ENCODE assay signal across 9 cellular contexts in the genomic region with DNA sequence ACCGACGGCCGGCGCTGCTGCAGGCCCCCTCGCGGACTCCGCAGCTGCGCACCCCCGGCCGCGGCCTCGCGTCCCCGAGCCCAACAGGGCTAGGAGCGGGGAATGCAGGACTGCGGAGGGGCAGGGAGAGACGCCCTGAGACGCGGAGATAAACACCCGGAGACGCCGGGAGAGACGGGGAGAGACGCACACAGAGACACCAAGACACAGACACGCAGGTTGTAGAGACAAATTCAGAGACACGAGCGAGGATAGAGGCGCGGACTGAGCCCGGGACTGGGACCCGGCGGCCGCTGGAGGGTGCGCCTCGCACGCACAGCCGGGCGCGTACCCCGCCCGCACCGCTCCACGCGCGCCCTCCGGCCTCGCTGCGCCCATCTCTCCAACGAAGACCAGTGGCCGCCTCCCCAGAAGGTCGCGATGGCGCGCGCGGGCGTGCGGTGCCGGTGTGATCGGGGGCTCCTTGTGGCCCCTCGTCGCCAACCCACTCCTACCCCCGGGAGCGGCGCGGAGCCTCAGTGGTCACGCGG. TPM values are rescaled to one million over a fixed set of nuclear protein-coding genes. Genes with fewer than 3 reads are reported as not detected.
DNase-seq lines count a peak whose midpoint lies in the region; ATAC-seq and FAIRE-seq lines count a peak whose summit lies in the region.
"Had no signal": no experiment of that assay in that cellular context is flagged by ENCODE, and none has a peak within 500 bp of the region (broad histone marks: within the 10 kb centered on the region; RNA-seq: fewer than 3 reads in every experiment).

No MANE protein-coding gene starts in this region.

- H3K9me3 Mint-ChIP-seq in activated T-helper 2 cell treated with anti-CD3 and anti-CD28 coated beads, Interferon-gamma antibody, Interleukin-2, Interleukin-4, amounts not matched to agents 10 μg/mL and 5 μg/mL and 100 μg/mL, durations not matched to agents 14 hours and 24 hours and 36 hours: no peaks in the 10 kb centered on the region

- H3K4me3 ChIP-seq in HUES6 (ENCODE audit: low read depth, low read length) (peak overlapping the region; percentile 76), iPS-11a (ENCODE audit: low read depth, low read length) (peak overlapping the region; percentile 41), skeletal muscle satellite cell (ENCODE audit: low read length) (peak overlapping the region; percentile 60)

- ATAC-seq in HG03457 (IDR thresholded peaks at IDR 0.05; ENCODE audit: unreplicated experiment): no peak

- peaks cover 46% of the 10 kb centered on the region for H3K27me3 Mint-ChIP-seq in activated T-helper 2 cell treated with anti-CD3 and anti-CD28 coated beads, Interferon-gamma antibody, Interleukin-2, Interleukin-4, amounts not matched to agents 10 μg/mL and 5 μg/mL and 100 μg/mL, durations not matched to agents 14 hours and 24 hours and 36 hours (ENCODE audit: low read depth)

- peak overlapping the region; percentile 81 for H3K4me2 ChIP-seq in skeletal muscle satellite cell (ENCODE audit: low read length)

- no peaks in the 10 kb centered on the region for H3K36me3 Mint-ChIP-seq in activated T-helper 2 cell treated with anti-CD3 and anti-CD28 coated beads, Interferon-gamma antibody, Interleukin-2, Interleukin-4, amounts not matched to agents 10 μg/mL and 5 μg/mL and 100 μg/mL, durations not matched to agents 14 hours and 24 hours and 36 hours (ENCODE audit: low read depth)

- no peak for DNase-seq in activated T-helper 2 cell treated with anti-CD3 and anti-CD28 coated beads, Interferon-gamma antibody, Interleukin-2, Interleukin-4, amounts not matched to agents 10 μg/mL and 5 μg/mL and 100 μg/mL, durations not matched to agents 14 hours and 24 hours and 36 hours (ENCODE audit: low spot score)
- DNase-seq in NK-92 (lab: John Stamatoyannopoulos, UW; ENCODE audit: unreplicated experiment) (no peak), NCI-H526 (lab: John Stamatoyannopoulos, UW) (no peak), HTR-8/SVneo (ENCODE audit: insufficient read length, low spot score) (no peak)
- DNase-seq: testis had no signal

- FAIRE-seq in HTR-8/SVneo (lab: Jason Lieb, UNC): no peak

- no peak overlapping the region for H3K27ac Mint-ChIP-seq in activated T-helper 2 cell treated with anti-CD3 and anti-CD28 coated beads, Interferon-gamma antibody, Interleukin-2, Interleukin-4, amounts not matched to agents 10 μg/mL and 5 μg/mL and 100 μg/mL, durations not matched to agents 14 hours and 24 hours and 36 hours

- H3K36me3 ChIP-seq in HUES6 (ENCODE audit: control insufficient read depth, insufficient read depth, low read length) (no peaks in the 10 kb centered on the region), skeletal muscle satellite cell (ENCODE audit: insufficient read depth, low read length) (no peaks in the 10 kb centered on the region)

- H3K9ac ChIP-seq in HUES6 (ENCODE audit: low read length) (no peak overlapping the region), skeletal muscle satellite cell (ENCODE audit: low read depth, low read length) (no peak overlapping the region)

- H3K4me1 ChIP-seq in HUES6 (ENCODE audit: control insufficient read depth, insufficient read depth, low read length): peaks cover 20% of the 10 kb centered on the region
- peaks cover 37% of the 10 kb centered on the region for H3K4me1 ChIP-seq in skeletal muscle satellite cell (ENCODE audit: control insufficient read depth, insufficient read depth, low read length)

- H3K4me3 Mint-ChIP-seq in activated T-helper 2 cell treated with anti-CD3 and anti-CD28 coated beads, Interferon-gamma antibody, Interleukin-2, Interleukin-4, amounts not matched to agents 10 μg/mL and 5 μg/mL and 100 μg/mL, durations not matched to agents 14 hours and 24 hours and 36 hours (ENCODE audit: low read depth): peak overlapping the region; percentile 30

- no peak overlapping the region for H3K27ac ChIP-seq in HUES6 (ENCODE audit: low read depth, low read length)
- H3K27ac ChIP-seq: testis had no signal

- intact Hi-C loops in activated T-helper 2 cell treated with anti-CD3 and anti-CD28 coated beads, Interferon-gamma antibody, Interleukin-2, Interleukin-4, amounts not matched to agents 10 μg/mL and 5 μg/mL and 100 μg/mL, durations not matched to agents 14 hours and 24 hours and 36 hours (cut with micrococcal nuclease): loop anchor here (10.0 kb wide), 1 partner anchor 380 kb away; the partner anchor contains the start of gene NEUROD2

- no peaks in the 10 kb centered on the region for H3K9me3 ChIP-seq in HUES6 (ENCODE audit: control insufficient read depth, insufficient read depth, low read depth, low read length)
- no peaks in the 10 kb centered on the region for H3K9me3 ChIP-seq in skeletal muscle satellite cell (replicated peaks; ENCODE audit: low read length)
- H3K9me3 ChIP-seq: testis had no signal

- H3K27me3 ChIP-seq in HUES6 (ENCODE audit: control insufficient read depth, insufficient read depth, low read length) (peaks cover 53% of the 10 kb centered on the region), skeletal muscle satellite cell (ENCODE audit: control insufficient read depth, insufficient read depth, low read length) (peaks cover 40% of the 10 kb centered on the region)
- H3K27me3 ChIP-seq: testis had no signal

- peaks cover 3% of the 10 kb centered on the region for H3K4me1 Mint-ChIP-seq in activated T-helper 2 cell treated with anti-CD3 and anti-CD28 coated beads, Interferon-gamma antibody, Interleukin-2, Interleukin-4, amounts not matched to agents 10 μg/mL and 5 μg/mL and 100 μg/mL, durations not matched to agents 14 hours and 24 hours and 36 hours (ENCODE audit: low read depth)

RNA-seq across cellular contexts. Expression of gene STAC2, which starts 0.9 kb away (rescaled TPM):
- total RNA-seq in activated T-helper 2 cell treated with anti-CD3 and anti-CD28 coated beads, Interferon-gamma antibody, Interleukin-2, Interleukin-4, amounts not matched to agents 10 μg/mL and 5 μg/mL and 100 μg/mL, durations not matched to agents 14 hours and 24 hours and 36 hours: not detected in 2 replicates
- total RNA-seq in skeletal muscle satellite cell (2012; rRNA removed): under 0.01 TPM in 2 replicates

RNA-seq across cellular contexts. Expression of gene RPL19, which starts 24.8 kb away (rescaled TPM):
- 2,315 and 2,339 TPM in 2 replicates for total RNA-seq in activated T-helper 2 cell treated with anti-CD3 and anti-CD28 coated beads, Interferon-gamma antibody, Interleukin-2, Interleukin-4, amounts not matched to agents 10 μg/mL and 5 μg/mL and 100 μg/mL, durations not matched to agents 14 hours and 24 hours and 36 hours
- total RNA-seq in skeletal muscle satellite cell (2012; rRNA removed): 2,094 and 2,393 TPM in 2 replicates

RNA-seq across cellular contexts. Expression of gene CACNB1, which starts 27.4 kb away (rescaled TPM):
- 21.1 and 24.1 TPM in 2 replicates for total RNA-seq in activated T-helper 2 cell treated with anti-CD3 and anti-CD28 coated beads, Interferon-gamma antibody, Interleukin-2, Interleukin-4, amounts not matched to agents 10 μg/mL and 5 μg/mL and 100 μg/mL, durations not matched to agents 14 hours and 24 hours and 36 hours
- 4.6 and 5.9 TPM in 2 replicates for total RNA-seq in skeletal muscle satellite cell (2012; rRNA removed)

RNA-seq across cellular contexts. Expression of gene ARL5C, which starts 58.9 kb away (rescaled TPM):
- 0.07 TPM in 1 of 2 replicates, not detected in the other for total RNA-seq in activated T-helper 2 cell treated with anti-CD3 and anti-CD28 coated beads, Interferon-gamma antibody, Interleukin-2, Interleukin-4, amounts not matched to agents 10 μg/mL and 5 μg/mL and 100 μg/mL, durations not matched to agents 14 hours and 24 hours and 36 hours
- total RNA-seq in skeletal muscle satellite cell (2012; rRNA removed): not detected in 2 replicates
- total RNA-seq: testis had no signal
